Comparison of ENCODE assay signal across 1 cellular context in the genomic region with DNA sequence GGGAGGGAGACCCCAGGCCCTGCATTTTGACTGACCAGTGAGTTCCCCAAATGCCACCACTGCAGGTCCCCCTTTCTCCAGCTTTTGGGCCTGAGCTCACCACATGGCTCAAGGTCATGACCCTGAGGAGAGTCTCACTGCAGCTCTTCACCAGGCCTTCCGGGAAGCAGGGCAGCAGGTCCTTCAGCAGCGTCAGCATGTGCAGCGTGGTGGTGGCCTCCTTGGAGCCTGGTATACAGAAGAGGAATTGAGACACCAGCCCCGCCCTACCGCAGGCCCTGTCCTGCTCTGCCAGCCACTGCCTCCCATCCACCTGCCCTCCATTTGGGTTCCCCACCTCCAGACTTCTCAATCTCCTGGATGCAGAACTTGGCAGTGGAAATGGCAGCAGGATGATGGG.
TF ChIP-seq lines count a peak whose summit lies in the region.

No MANE protein-coding gene starts in this region.

TF ChIP-seq in HepG2, 621 proteins besides CTCF, POLR2A, EP300 and RAD21:
- TF ChIP-seq SOX13 (IDR thresholded peaks at IDR 0.05): no peak
- no peak for TF ChIP-seq SOX13 (CRISPR knock-in tag; conservative IDR thresholded peaks at IDR 0.05 in 1 of 2, IDR thresholded peaks at IDR 0.05 in 1 of 2)
- TF ChIP-seq ZSCAN21 (CRISPR knock-in tag; IDR thresholded peaks at IDR 0.05; ENCODE audit: borderline replicate concordance): no peak
- TF ChIP-seq, protein P1, sequence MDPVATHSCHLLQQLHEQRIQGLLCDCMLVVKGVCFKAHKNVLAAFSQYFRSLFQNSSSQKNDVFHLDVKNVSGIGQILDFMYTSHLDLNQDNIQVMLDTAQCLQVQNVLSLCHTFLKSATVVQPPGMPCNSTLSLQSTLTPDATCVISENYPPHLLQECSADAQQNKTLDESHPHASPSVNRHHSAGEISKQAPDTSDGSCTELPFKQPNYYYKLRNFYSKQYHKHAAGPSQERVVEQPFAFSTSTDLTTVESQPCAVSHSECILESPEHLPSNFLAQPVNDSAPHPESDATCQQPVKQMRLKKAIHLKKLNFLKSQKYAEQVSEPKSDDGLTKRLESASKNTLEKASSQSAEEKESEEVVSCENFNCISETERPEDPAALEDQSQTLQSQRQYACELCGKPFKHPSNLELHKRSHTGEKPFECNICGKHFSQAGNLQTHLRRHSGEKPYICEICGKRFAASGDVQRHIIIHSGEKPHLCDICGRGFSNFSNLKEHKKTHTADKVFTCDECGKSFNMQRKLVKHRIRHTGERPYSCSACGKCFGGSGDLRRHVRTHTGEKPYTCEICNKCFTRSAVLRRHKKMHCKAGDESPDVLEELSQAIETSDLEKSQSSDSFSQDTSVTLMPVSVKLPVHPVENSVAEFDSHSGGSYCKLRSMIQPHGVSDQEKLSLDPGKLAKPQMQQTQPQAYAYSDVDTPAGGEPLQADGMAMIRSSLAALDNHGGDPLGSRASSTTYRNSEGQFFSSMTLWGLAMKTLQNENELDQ (CRISPR knock-in tag; IDR thresholded peaks at IDR 0.05; ENCODE audit: borderline replicate concordance): no peak
- TF ChIP-seq YEATS4 (CRISPR knock-in tag; IDR thresholded peaks at IDR 0.05; ENCODE audit: borderline replicate concordance): no peak
- TF ChIP-seq TRIM24 (CRISPR knock-in tag; IDR thresholded peaks at IDR 0.05): no peak
- TF ChIP-seq ZSCAN20 (CRISPR knock-in tag; IDR thresholded peaks at IDR 0.05; ENCODE audit: borderline replicate concordance): no peak
- no peak for TF ChIP-seq KMT2B (CRISPR knock-in tag; IDR thresholded peaks at IDR 0.05)
- TF ChIP-seq, protein P2, sequence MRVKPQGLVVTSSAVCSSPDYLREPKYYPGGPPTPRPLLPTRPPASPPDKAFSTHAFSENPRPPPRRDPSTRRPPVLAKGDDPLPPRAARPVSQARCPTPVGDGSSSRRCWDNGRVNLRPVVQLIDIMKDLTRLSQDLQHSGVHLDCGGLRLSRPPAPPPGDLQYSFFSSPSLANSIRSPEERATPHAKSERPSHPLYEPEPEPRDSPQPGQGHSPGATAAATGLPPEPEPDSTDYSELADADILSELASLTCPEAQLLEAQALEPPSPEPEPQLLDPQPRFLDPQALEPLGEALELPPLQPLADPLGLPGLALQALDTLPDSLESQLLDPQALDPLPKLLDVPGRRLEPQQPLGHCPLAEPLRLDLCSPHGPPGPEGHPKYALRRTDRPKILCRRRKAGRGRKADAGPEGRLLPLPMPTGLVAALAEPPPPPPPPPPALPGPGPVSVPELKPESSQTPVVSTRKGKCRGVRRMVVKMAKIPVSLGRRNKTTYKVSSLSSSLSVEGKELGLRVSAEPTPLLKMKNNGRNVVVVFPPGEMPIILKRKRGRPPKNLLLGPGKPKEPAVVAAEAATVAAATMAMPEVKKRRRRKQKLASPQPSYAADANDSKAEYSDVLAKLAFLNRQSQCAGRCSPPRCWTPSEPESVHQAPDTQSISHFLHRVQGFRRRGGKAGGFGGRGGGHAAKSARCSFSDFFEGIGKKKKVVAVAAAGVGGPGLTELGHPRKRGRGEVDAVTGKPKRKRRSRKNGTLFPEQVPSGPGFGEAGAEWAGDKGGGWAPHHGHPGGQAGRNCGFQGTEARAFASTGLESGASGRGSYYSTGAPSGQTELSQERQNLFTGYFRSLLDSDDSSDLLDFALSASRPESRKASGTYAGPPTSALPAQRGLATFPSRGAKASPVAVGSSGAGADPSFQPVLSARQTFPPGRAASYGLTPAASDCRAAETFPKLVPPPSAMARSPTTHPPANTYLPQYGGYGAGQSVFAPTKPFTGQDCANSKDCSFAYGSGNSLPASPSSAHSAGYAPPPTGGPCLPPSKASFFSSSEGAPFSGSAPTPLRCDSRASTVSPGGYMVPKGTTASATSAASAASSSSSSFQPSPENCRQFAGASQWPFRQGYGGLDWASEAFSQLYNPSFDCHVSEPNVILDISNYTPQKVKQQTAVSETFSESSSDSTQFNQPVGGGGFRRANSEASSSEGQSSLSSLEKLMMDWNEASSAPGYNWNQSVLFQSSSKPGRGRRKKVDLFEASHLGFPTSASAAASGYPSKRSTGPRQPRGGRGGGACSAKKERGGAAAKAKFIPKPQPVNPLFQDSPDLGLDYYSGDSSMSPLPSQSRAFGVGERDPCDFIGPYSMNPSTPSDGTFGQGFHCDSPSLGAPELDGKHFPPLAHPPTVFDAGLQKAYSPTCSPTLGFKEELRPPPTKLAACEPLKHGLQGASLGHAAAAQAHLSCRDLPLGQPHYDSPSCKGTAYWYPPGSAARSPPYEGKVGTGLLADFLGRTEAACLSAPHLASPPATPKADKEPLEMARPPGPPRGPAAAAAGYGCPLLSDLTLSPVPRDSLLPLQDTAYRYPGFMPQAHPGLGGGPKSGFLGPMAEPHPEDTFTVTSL (CRISPR knock-in tag; IDR thresholded peaks at IDR 0.05; ENCODE audit: borderline replicate concordance): no peak
- no peak for TF ChIP-seq ZNF883 (CRISPR knock-in tag; IDR thresholded peaks at IDR 0.05; ENCODE audit: not compliant biosample characterization)
- TF ChIP-seq MLLT10 (CRISPR knock-in tag; IDR thresholded peaks at IDR 0.05): no peak
- TF ChIP-seq, protein P3, sequence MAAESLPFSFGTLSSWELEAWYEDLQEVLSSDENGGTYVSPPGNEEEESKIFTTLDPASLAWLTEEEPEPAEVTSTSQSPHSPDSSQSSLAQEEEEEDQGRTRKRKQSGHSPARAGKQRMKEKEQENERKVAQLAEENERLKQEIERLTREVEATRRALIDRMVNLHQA (CRISPR knock-in tag; IDR thresholded peaks at IDR 0.05): no peak
- TF ChIP-seq ATM (IDR thresholded peaks at IDR 0.05; ENCODE audit: borderline replicate concordance): no peak
- TF ChIP-seq, protein P4, sequence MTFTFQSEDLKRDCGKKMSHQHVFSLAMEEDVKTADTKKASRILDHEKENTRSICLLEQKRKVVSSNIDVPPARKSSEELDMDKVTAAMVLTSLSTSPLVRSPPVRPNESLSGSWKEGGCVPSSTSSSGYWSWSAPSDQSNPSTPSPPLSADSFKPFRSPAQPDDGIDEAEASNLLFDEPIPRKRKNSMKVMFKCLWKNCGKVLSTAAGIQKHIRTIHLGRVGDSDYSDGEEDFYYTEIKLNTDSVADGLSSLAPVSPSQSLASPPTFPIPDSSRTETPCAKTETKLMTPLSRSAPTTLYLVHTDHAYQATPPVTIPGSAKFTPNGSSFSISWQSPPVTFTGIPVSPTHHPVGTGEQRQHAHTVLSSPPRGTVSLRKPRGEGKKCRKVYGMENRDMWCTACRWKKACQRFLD (CRISPR knock-in tag; IDR thresholded peaks at IDR 0.05; ENCODE audit: borderline replicate concordance): no peak
